Comparison of ENCODE assay signal across 3 cellular contexts in the genomic region with DNA sequence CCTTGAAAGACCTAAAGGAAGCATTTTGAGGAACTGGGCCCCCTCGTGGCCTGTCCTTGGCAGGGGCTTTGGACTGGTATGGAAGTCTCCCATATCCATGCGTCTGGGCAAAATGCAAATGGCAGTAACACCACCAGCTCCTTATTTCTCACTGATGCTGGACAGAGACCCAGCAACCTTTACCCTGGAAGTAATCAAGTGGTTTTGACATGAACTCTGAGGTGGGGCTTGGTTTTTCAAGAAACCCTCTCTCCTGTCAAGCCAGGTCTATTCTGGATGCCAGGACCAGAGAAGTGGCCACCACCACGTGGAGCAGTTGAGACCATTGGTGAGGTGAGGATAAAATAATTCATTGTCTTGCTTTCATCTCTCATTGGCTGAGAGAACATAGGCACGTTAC.
TF ChIP-seq lines count a peak whose summit lies in the region.

No MANE protein-coding gene starts in this region.

TF ChIP-seq in SK-N-SH, 30 proteins besides CTCF, POLR2A, EP300 and RAD21 (continued from another document):
- TF ChIP-seq, protein P1, sequence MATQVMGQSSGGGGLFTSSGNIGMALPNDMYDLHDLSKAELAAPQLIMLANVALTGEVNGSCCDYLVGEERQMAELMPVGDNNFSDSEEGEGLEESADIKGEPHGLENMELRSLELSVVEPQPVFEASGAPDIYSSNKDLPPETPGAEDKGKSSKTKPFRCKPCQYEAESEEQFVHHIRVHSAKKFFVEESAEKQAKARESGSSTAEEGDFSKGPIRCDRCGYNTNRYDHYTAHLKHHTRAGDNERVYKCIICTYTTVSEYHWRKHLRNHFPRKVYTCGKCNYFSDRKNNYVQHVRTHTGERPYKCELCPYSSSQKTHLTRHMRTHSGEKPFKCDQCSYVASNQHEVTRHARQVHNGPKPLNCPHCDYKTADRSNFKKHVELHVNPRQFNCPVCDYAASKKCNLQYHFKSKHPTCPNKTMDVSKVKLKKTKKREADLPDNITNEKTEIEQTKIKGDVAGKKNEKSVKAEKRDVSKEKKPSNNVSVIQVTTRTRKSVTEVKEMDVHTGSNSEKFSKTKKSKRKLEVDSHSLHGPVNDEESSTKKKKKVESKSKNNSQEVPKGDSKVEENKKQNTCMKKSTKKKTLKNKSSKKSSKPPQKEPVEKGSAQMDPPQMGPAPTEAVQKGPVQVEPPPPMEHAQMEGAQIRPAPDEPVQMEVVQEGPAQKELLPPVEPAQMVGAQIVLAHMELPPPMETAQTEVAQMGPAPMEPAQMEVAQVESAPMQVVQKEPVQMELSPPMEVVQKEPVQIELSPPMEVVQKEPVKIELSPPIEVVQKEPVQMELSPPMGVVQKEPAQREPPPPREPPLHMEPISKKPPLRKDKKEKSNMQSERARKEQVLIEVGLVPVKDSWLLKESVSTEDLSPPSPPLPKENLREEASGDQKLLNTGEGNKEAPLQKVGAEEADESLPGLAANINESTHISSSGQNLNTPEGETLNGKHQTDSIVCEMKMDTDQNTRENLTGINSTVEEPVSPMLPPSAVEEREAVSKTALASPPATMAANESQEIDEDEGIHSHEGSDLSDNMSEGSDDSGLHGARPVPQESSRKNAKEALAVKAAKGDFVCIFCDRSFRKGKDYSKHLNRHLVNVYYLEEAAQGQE (IDR thresholded peaks at IDR 0.05; ENCODE audit: low read depth, low read length): peak; percentile 55; the same call in 1 of the 2 replicates

TF ChIP-seq in SK-N-SH treated with all-trans-retinoic acid at 6 μM for 48 hours, 23 proteins besides CTCF, POLR2A, EP300 and RAD21:
- TF ChIP-seq, protein P2, sequence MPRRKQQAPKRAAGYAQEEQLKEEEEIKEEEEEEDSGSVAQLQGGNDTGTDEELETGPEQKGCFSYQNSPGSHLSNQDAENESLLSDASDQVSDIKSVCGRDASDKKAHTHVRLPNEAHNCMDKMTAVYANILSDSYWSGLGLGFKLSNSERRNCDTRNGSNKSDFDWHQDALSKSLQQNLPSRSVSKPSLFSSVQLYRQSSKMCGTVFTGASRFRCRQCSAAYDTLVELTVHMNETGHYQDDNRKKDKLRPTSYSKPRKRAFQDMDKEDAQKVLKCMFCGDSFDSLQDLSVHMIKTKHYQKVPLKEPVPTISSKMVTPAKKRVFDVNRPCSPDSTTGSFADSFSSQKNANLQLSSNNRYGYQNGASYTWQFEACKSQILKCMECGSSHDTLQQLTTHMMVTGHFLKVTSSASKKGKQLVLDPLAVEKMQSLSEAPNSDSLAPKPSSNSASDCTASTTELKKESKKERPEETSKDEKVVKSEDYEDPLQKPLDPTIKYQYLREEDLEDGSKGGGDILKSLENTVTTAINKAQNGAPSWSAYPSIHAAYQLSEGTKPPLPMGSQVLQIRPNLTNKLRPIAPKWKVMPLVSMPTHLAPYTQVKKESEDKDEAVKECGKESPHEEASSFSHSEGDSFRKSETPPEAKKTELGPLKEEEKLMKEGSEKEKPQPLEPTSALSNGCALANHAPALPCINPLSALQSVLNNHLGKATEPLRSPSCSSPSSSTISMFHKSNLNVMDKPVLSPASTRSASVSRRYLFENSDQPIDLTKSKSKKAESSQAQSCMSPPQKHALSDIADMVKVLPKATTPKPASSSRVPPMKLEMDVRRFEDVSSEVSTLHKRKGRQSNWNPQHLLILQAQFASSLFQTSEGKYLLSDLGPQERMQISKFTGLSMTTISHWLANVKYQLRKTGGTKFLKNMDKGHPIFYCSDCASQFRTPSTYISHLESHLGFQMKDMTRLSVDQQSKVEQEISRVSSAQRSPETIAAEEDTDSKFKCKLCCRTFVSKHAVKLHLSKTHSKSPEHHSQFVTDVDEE (CRISPR knock-in tag; IDR thresholded peaks at IDR 0.05): no peak
- TF ChIP-seq PPARA (CRISPR knock-in tag; IDR thresholded peaks at IDR 0.05; ENCODE audit: borderline replicate concordance) (no peak), OSR1 (CRISPR knock-in tag; IDR thresholded peaks at IDR 0.05) (no peak), SNAI2 (CRISPR knock-in tag; IDR thresholded peaks at IDR 0.05) (no peak), BACH2 (CRISPR knock-in tag; IDR thresholded peaks at IDR 0.05; ENCODE audit: borderline replicate concordance) (no peak), TOX (CRISPR knock-in tag; IDR thresholded peaks at IDR 0.05; ENCODE audit: borderline replicate concordance) (no peak), ZNF565 (CRISPR knock-in tag; conservative IDR thresholded peaks at IDR 0.05; ENCODE audit: low read depth) (no peak), GLIS3 (CRISPR knock-in tag; IDR thresholded peaks at IDR 0.05) (no peak), ZFP30 (CRISPR knock-in tag; IDR thresholded peaks at IDR 0.05) (no peak)
- TF ChIP-seq, protein P3, sequence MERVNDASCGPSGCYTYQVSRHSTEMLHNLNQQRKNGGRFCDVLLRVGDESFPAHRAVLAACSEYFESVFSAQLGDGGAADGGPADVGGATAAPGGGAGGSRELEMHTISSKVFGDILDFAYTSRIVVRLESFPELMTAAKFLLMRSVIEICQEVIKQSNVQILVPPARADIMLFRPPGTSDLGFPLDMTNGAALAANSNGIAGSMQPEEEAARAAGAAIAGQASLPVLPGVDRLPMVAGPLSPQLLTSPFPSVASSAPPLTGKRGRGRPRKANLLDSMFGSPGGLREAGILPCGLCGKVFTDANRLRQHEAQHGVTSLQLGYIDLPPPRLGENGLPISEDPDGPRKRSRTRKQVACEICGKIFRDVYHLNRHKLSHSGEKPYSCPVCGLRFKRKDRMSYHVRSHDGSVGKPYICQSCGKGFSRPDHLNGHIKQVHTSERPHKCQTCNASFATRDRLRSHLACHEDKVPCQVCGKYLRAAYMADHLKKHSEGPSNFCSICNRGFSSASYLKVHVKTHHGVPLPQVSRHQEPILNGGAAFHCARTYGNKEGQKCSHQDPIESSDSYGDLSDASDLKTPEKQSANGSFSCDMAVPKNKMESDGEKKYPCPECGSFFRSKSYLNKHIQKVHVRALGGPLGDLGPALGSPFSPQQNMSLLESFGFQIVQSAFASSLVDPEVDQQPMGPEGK (CRISPR knock-in tag; IDR thresholded peaks at IDR 0.05; ENCODE audit: borderline replicate concordance): no peak
- TF ChIP-seq, protein P4, sequence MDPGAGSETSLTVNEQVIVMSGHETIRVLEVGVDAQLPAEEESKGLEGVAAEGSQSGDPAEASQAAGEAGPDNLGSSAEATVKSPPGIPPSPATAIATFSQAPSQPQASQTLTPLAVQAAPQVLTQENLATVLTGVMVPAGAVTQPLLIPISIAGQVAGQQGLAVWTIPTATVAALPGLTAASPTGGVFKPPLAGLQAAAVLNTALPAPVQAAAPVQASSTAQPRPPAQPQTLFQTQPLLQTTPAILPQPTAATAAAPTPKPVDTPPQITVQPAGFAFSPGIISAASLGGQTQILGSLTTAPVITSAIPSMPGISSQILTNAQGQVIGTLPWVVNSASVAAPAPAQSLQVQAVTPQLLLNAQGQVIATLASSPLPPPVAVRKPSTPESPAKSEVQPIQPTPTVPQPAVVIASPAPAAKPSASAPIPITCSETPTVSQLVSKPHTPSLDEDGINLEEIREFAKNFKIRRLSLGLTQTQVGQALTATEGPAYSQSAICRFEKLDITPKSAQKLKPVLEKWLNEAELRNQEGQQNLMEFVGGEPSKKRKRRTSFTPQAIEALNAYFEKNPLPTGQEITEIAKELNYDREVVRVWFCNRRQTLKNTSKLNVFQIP (CRISPR knock-in tag; IDR thresholded peaks at IDR 0.05; ENCODE audit: borderline replicate concordance, low read depth): no peak

TF ChIP-seq in Ishikawa, 13 proteins besides CTCF, POLR2A, EP300 and RAD21 (continued from another document):
- TF ChIP-seq, protein P1 (IDR thresholded peaks at IDR 0.05; ENCODE audit: low read depth): 0 out of 2 replicates have a peak, but pooled peaks have one; percentile 26
